11 cellular contexts compared by ENCODE assay signal in the genomic region with DNA sequence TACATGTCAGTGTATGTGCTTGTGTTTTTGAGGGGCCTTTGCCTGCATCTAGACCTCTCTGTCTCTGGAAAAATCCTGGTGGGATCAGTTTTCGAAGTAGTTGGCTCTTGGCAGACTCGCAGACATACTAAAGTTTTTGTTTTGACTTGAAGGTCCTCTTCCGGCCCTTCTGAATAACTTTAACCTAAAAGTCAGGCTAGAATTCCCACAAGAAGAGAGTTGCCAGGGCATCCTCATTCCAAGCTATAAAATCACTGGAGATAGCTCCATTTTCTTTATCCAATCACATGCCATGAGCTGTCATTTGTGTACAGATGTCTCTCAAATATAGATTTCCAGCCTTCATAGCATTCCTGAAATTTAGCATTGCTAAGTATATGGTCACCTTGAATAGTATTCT.
DNase-seq lines count a peak whose midpoint lies in the region; ATAC-seq and TF ChIP-seq lines count a peak whose summit lies in the region.
"Had no signal": no experiment of that assay in that cellular context is flagged by ENCODE, and none has a peak within 500 bp of the region (broad histone marks: within the 10 kb centered on the region; RNA-seq: fewer than 3 reads in every experiment).

No MANE protein-coding gene starts in this region.

- no peak for ATAC-seq in right lobe of liver
- no peak for ATAC-seq in naive thymus-derived CD4-positive, alpha-beta T cell

- WGBS in GM23248 (ENCODE audit: low coverage in 1 of 2, low lambda C conversion rate in 2 of 2, missing lambda C conversion rate in 2 of 2), 2 experiments: 88 to 90% methylated on average over 3 of the region's 3 CpGs
- 60% methylated on average over 1 of the region's 3 CpGs for WGBS in right lobe of liver (ENCODE audit: insufficient coverage, low coverage, low lambda C conversion rate, missing lambda C conversion rate)

- peak overlapping the region; percentile 35 to 62 (median 40) for H3K27ac Mint-ChIP-seq in nephron
- H3K27ac Mint-ChIP-seq in naive thymus-derived CD4-positive, alpha-beta T cell: no peak overlapping the region

- H3K4me3 ChIP-seq in GM23248: no peak overlapping the region
- H3K4me3 ChIP-seq in brain microvascular endothelial cell (ENCODE audit: low read depth, low read length): no peak overlapping the region
- no peak overlapping the region for H3K4me3 ChIP-seq in uterus
- no peak overlapping the region for H3K4me3 ChIP-seq in right lobe of liver
- H3K4me3 ChIP-seq in naive thymus-derived CD4-positive, alpha-beta T cell (ENCODE audit: low read length): no peak overlapping the region
- H3K4me3 ChIP-seq: BLaER1 had no signal

- POLR2A ChIA-PET in naive thymus-derived CD4-positive, alpha-beta T cell (lab: Charles Lee): no interaction called here

- no peaks in the 10 kb centered on the region for H3K27me3 Mint-ChIP-seq in nephron (ENCODE audit: low read depth)
- H3K27me3 Mint-ChIP-seq in naive thymus-derived CD4-positive, alpha-beta T cell: peaks cover 0 to 31% (median 0%) of the 10 kb centered on the region in 5 donors

- H3K9me3 ChIP-seq in GM23248 (ENCODE audit: low read depth) (no peaks in the 10 kb centered on the region), uterus (no peaks in the 10 kb centered on the region), right lobe of liver (no peaks in the 10 kb centered on the region)
- no peaks in the 10 kb centered on the region for H3K9me3 ChIP-seq in naive thymus-derived CD4-positive, alpha-beta T cell (ENCODE audit: control insufficient read depth in 2 of 3, low read length in 3 of 3)
- H3K9me3 ChIP-seq: BLaER1 had no signal

- intact Hi-C loops in uterus (cut with DNase I; ENCODE audit: low total_unique reads): no loop called here
- intact Hi-C loops in right lobe of liver (cut with DNase I): no loop called here
- intact Hi-C loops in naive thymus-derived CD4-positive, alpha-beta T cell (cut with micrococcal nuclease): no loop called here

- H3K4me1 Mint-ChIP-seq in nephron: peaks cover 43% of the 10 kb centered on the region
- peaks cover 0 to 2% (median 0%) of the 10 kb centered on the region in 7 donors for H3K4me1 Mint-ChIP-seq in naive thymus-derived CD4-positive, alpha-beta T cell

- no peak for TF ChIP-seq CTCF in brain microvascular endothelial cell (IDR thresholded peaks at IDR 0.05; ENCODE audit: low read depth, low read length, missing control alignments)
- TF ChIP-seq CTCF in nephron (IDR thresholded peaks at IDR 0.05; ENCODE audit: unreplicated experiment in 3 of 3): no peak
- no peak for TF ChIP-seq CTCF in uterus (IDR thresholded peaks at IDR 0.05)
- no peak for TF ChIP-seq CTCF in right lobe of liver (IDR thresholded peaks at IDR 0.05)

- in situ Hi-C loops in GM23248 (cut with MboI) (no loop called here), brain microvascular endothelial cell (cut with HindIII; ENCODE audit: low pct_ligation_motif_present, low sequenced_read_pairs) (no loop called here)

- H3F3A ChIP-seq in GM23248 (ENCODE audit: insufficient read depth): no peaks in the 10 kb centered on the region

- H2AFZ ChIP-seq in GM23248: no peak overlapping the region

- CTCF ChIA-PET in naive thymus-derived CD4-positive, alpha-beta T cell (lab: Charles Lee): no interaction called here

- no peak overlapping the region for H3K4me3 Mint-ChIP-seq in nephron
- no peak overlapping the region for H3K4me3 Mint-ChIP-seq in naive thymus-derived CD4-positive, alpha-beta T cell

- peaks cover 9% of the 10 kb centered on the region for H3K9me3 Mint-ChIP-seq in nephron
- H3K9me3 Mint-ChIP-seq in naive thymus-derived CD4-positive, alpha-beta T cell: peaks cover 0 to 13% (median 2%) of the 10 kb centered on the region in 11 donors

- no peaks in the 10 kb centered on the region for H4K20me1 ChIP-seq in GM23248 (ENCODE audit: insufficient read depth)
- H4K20me1 ChIP-seq: BLaER1 had no signal

- H3K79me2 ChIP-seq in GM23248 (ENCODE audit: insufficient read depth): no peaks in the 10 kb centered on the region

- no peaks in the 10 kb centered on the region for H3K9me2 ChIP-seq in GM23248 (ENCODE audit: insufficient read depth)

- TF ChIP-seq POLR2A in uterus (IDR thresholded peaks at IDR 0.05) (no peak), right lobe of liver (IDR thresholded peaks at IDR 0.05) (no peak)

- H3K4me1 ChIP-seq in GM23248 (ENCODE audit: insufficient read depth) (peaks cover 9% of the 10 kb centered on the region), uterus (peaks cover 0 to 6% of the 10 kb centered on the region in 2 donors), right lobe of liver (peaks cover 0 to 8% (median 0%) of the 10 kb centered on the region in 4 donors)
- H3K4me1 ChIP-seq in naive thymus-derived CD4-positive, alpha-beta T cell (ENCODE audit: control insufficient read depth in 2 of 2, insufficient read depth in 2 of 2, low read length in 2 of 2): no peaks in the 10 kb centered on the region
- H3K4me1 ChIP-seq: BLaER1 had no signal

- H3K36me3 ChIP-seq in GM23248 (ENCODE audit: low read depth): no peaks in the 10 kb centered on the region
- H3K36me3 ChIP-seq in brain microvascular endothelial cell (replicated peaks): no peaks in the 10 kb centered on the region
- no peaks in the 10 kb centered on the region for H3K36me3 ChIP-seq in uterus
- no peaks in the 10 kb centered on the region for H3K36me3 ChIP-seq in right lobe of liver
- H3K36me3 ChIP-seq in naive thymus-derived CD4-positive, alpha-beta T cell (ENCODE audit: control insufficient read depth in 2 of 3, insufficient read depth in 3 of 3, low read length in 3 of 3): no peaks in the 10 kb centered on the region
- H3K36me3 ChIP-seq: BLaER1 had no signal

- no peak overlapping the region for H3K9ac ChIP-seq in GM23248
- H3K9ac ChIP-seq: BLaER1 had no signal

- H3K27me3 ChIP-seq in GM23248 (replicated peaks; ENCODE audit: insufficient read depth) (no peaks in the 10 kb centered on the region), brain microvascular endothelial cell (replicated peaks) (no peaks in the 10 kb centered on the region), uterus (no peaks in the 10 kb centered on the region), right lobe of liver (no peaks in the 10 kb centered on the region)
- H3K27me3 ChIP-seq in naive thymus-derived CD4-positive, alpha-beta T cell (ENCODE audit: control insufficient read depth in 2 of 2, insufficient read depth in 2 of 2, low read length in 2 of 2): no peaks in the 10 kb centered on the region
- H3K27me3 ChIP-seq: BLaER1 had no signal

- DNase-seq in GM23248 (peak; percentile 5), brain microvascular endothelial cell (peak; percentile 43), uterus (no peak), right lobe of liver (no peak), T-helper 9 cell (no peak)
- DNase-seq in naive thymus-derived CD4-positive, alpha-beta T cell: no peak
- DNase-seq: 8988T, AML-193, DMS53 had no signal

- H3K27ac ChIP-seq in GM23248 (no peak overlapping the region), brain microvascular endothelial cell (peak overlapping the region; percentile 39), uterus (peak overlapping the region; percentile 70 to 78), right lobe of liver (no peak overlapping the region)
- no peak overlapping the region for H3K27ac ChIP-seq in naive thymus-derived CD4-positive, alpha-beta T cell (ENCODE audit: low read depth, low read length)
- H3K27ac ChIP-seq: BLaER1 had no signal

- peaks cover 3% of the 10 kb centered on the region for H3K36me3 Mint-ChIP-seq in nephron (ENCODE audit: low read depth)
- H3K36me3 Mint-ChIP-seq in naive thymus-derived CD4-positive, alpha-beta T cell: no peaks in the 10 kb centered on the region

- H3K4me2 ChIP-seq in GM23248 (ENCODE audit: unreplicated experiment): no peak overlapping the region
- H3K4me2 ChIP-seq: BLaER1 had no signal

Comparison
In these comparisons a context has a peak if more than half of its experiments do, and no peak if none do; other contexts are left out.
1. DNase-seq: peak in GM23248 (single experiment) and brain microvascular endothelial cell (single experiment); none in uterus (0 of 2), right lobe of liver (0 of 3), T-helper 9 cell (single experiment) and naive thymus-derived CD4-positive, alpha-beta T cell (0 of 9).
2. H3K27ac ChIP-seq: peak in brain microvascular endothelial cell (single experiment) and uterus (2 of 2); none in GM23248 (single experiment), right lobe of liver (0 of 3) and naive thymus-derived CD4-positive, alpha-beta T cell (single experiment).
3. H3K27ac Mint-ChIP-seq: peak in nephron (3 of 3); none in naive thymus-derived CD4-positive, alpha-beta T cell (0 of 9).